Comparison of ENCODE assay signal across 2 cellular contexts in genomic region chr4:113109106-113109740, GRCh38.
TF ChIP-seq lines count a peak whose summit lies in the region.

No MANE protein-coding gene starts in this region.

TF ChIP-seq in WTC11, 78 proteins besides CTCF, POLR2A, EP300 and RAD21 (continued from another document):
- TF ChIP-seq AFF4 (CRISPR knock-in tag; IDR thresholded peaks at IDR 0.05; ENCODE audit: borderline replicate concordance) (no peak), ETV6 (CRISPR knock-in tag; IDR thresholded peaks at IDR 0.05) (no peak), ATF2 (CRISPR knock-in tag; IDR thresholded peaks at IDR 0.05; ENCODE audit: borderline replicate concordance, low read depth) (no peak), ZNF219 (CRISPR knock-in tag; IDR thresholded peaks at IDR 0.05; ENCODE audit: borderline replicate concordance) (no peak), TEAD4 (CRISPR knock-in tag; IDR thresholded peaks at IDR 0.05) (no peak), E2F4 (CRISPR knock-in tag; IDR thresholded peaks at IDR 0.05; ENCODE audit: borderline replicate concordance, low read depth) (no peak), ARID4B (CRISPR knock-in tag; IDR thresholded peaks at IDR 0.05; ENCODE audit: borderline replicate concordance) (no peak), ESRRA (CRISPR knock-in tag; IDR thresholded peaks at IDR 0.05; ENCODE audit: borderline replicate concordance) (no peak), CBFB (CRISPR knock-in tag; IDR thresholded peaks at IDR 0.05; ENCODE audit: low read depth) (no peak), GABPB1 (CRISPR knock-in tag; IDR thresholded peaks at IDR 0.05) (no peak), CREB1 (CRISPR knock-in tag; IDR thresholded peaks at IDR 0.05) (no peak), ZNF396 (CRISPR knock-in tag; IDR thresholded peaks at IDR 0.05; ENCODE audit: borderline replicate concordance) (no peak)
- TF ChIP-seq, protein P1, sequence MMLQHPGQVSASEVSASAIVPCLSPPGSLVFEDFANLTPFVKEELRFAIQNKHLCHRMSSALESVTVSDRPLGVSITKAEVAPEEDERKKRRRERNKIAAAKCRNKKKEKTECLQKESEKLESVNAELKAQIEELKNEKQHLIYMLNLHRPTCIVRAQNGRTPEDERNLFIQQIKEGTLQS (CRISPR knock-in tag; conservative IDR thresholded peaks at IDR 0.05): no peak

TF ChIP-seq in liver, 16 proteins besides CTCF, POLR2A, EP300 and RAD21 (continued from another document):
- TF ChIP-seq TAF1 (conservative IDR thresholded peaks at IDR 0.05): peak; percentile 49
- TF ChIP-seq HNF4G (IDR thresholded peaks at IDR 0.05): peak; percentile 97
- TF ChIP-seq, protein P1 (IDR thresholded peaks at IDR 0.05): no peak
- no peak for TF ChIP-seq NR2F2 (IDR thresholded peaks at IDR 0.05)
- peak; percentile 99 for TF ChIP-seq HNF4A (conservative IDR thresholded peaks at IDR 0.05)
- peak; percentile 60 for TF ChIP-seq ZBTB33 (IDR thresholded peaks at IDR 0.05)
- no peak for TF ChIP-seq FOXA2 (IDR thresholded peaks at IDR 0.05)
- TF ChIP-seq SP1 (IDR thresholded peaks at IDR 0.05): peak; percentile 90
TF ChIP-seq in liver: peak in this region for 11.
